10 cellular contexts compared by ENCODE assay signal in the genomic region with DNA sequence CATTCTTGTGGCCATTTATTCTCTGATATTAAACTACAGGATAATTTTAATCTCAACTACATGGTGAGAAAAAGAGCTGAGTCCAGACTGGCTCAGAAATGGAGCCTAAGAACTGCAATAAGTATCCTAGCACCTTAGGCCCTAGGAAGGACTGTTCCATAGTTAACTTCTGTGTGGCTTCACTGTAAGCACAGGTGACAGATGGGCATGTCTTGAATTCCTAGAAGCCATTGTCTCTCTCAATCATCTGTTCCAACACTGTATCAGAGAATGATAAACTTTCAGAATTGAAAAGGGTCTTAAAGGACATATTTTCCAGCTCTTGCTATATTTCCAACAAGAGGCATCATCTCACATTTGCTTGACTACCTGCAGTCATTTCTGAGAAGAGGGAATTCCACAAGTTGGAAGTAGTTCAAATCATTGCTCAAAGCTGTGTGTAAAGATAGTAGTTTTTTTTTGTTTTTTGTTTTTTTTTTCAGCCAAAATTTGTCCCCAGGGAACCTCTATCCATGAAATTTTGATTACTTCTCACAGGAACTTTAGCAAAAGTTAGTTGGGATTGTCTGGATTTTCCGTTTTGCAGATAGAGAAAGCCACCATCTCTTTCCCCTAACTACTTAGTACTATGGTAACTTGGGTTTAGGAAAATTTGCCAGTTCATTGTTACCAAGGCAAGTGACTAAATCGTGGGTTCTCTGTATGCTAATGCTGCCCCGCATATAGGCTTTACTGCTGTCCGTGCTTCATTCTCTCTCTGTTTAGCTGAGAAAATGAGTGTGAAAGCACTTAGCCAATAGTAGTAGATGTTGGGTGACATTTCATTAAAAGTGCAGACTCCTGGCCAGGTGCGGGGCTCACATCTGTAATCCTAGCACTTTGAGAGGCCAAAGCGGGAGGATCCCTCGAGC. TPM values are rescaled to one million over a fixed set of nuclear protein-coding genes. Genes with fewer than 3 reads are reported as not detected.
DNase-seq lines count a peak whose midpoint lies in the region; ATAC-seq and TF ChIP-seq lines count a peak whose summit lies in the region.
"Had no signal": no experiment of that assay in that cellular context is flagged by ENCODE, and none has a peak within 500 bp of the region (broad histone marks: within the 10 kb centered on the region; RNA-seq: fewer than 3 reads in every experiment).

No MANE protein-coding gene starts in this region.

- no peak overlapping the region for H3K23ac ChIP-seq in mesendoderm (ENCODE audit: low read length)

- H3K18ac ChIP-seq in mesendoderm (ENCODE audit: low read length): no peak overlapping the region

- WGBS in mesendoderm (ENCODE audit: extremely low coverage, insufficient coverage, low lambda C conversion rate): no CpG with 5 or more reads among the region's 7 CpGs

- H4K5ac ChIP-seq in mesendoderm (ENCODE audit: low read length): no peak overlapping the region

- H3K9me3 Mint-ChIP-seq in activated T-helper 1 cell treated with anti-CD3 and anti-CD28 coated beads, Interleukin-12 subunit alpha, Interleukin-12 subunit beta, Interleukin-2, Interleukin-4 antibody, amounts not matched to agents 30 ng/mL and 10 ng/mL and 1 ng/mL, durations not matched to agents 14 hours and 24 hours and 36 hours: no peaks in the 10 kb centered on the region
- no peaks in the 10 kb centered on the region for H3K9me3 Mint-ChIP-seq in mesothelial cell of epicardium

- no peak overlapping the region for H4K8ac ChIP-seq in mesendoderm (ENCODE audit: low read depth, low read length)

- H3K4me1 Mint-ChIP-seq in activated T-helper 1 cell treated with anti-CD3 and anti-CD28 coated beads, Interleukin-12 subunit alpha, Interleukin-12 subunit beta, Interleukin-2, Interleukin-4 antibody, amounts not matched to agents 30 ng/mL and 10 ng/mL and 1 ng/mL, durations not matched to agents 14 hours and 24 hours and 36 hours (ENCODE audit: low read depth): peaks cover 68% of the 10 kb centered on the region
- no peaks in the 10 kb centered on the region for H3K4me1 Mint-ChIP-seq in mesothelial cell of epicardium

- ATAC-seq in GM21390 (IDR thresholded peaks at IDR 0.05; ENCODE audit: unreplicated experiment) (peak; percentile 6), HG03469 (IDR thresholded peaks at IDR 0.05; ENCODE audit: unreplicated experiment) (no peak), GM19455 (IDR thresholded peaks at IDR 0.05; ENCODE audit: unreplicated experiment) (no peak)

- H3K27me3 Mint-ChIP-seq in activated T-helper 1 cell treated with anti-CD3 and anti-CD28 coated beads, Interleukin-12 subunit alpha, Interleukin-12 subunit beta, Interleukin-2, Interleukin-4 antibody, amounts not matched to agents 30 ng/mL and 10 ng/mL and 1 ng/mL, durations not matched to agents 14 hours and 24 hours and 36 hours (ENCODE audit: insufficient read depth): no peaks in the 10 kb centered on the region
- H3K27me3 Mint-ChIP-seq in mesothelial cell of epicardium (ENCODE audit: low read depth): no peaks in the 10 kb centered on the region

- no peak overlapping the region for H3K4me3 Mint-ChIP-seq in activated T-helper 1 cell treated with anti-CD3 and anti-CD28 coated beads, Interleukin-12 subunit alpha, Interleukin-12 subunit beta, Interleukin-2, Interleukin-4 antibody, amounts not matched to agents 30 ng/mL and 10 ng/mL and 1 ng/mL, durations not matched to agents 14 hours and 24 hours and 36 hours
- no peak overlapping the region for H3K4me3 Mint-ChIP-seq in mesothelial cell of epicardium

- no peaks in the 10 kb centered on the region for H3K9me3 ChIP-seq in BLaER1
- H3K9me3 ChIP-seq: uterus had no signal

- H3K4me3 ChIP-seq in BLaER1 (no peak overlapping the region), mesendoderm (ENCODE audit: low read length) (no peak overlapping the region)
- H3K4me3 ChIP-seq: lung, uterus had no signal

- H2BK120ac ChIP-seq in mesendoderm (ENCODE audit: low read depth, low read length): no peak overlapping the region

- peaks cover 2% of the 10 kb centered on the region for H3K79me1 ChIP-seq in mesendoderm (ENCODE audit: low read length)

- H3K4ac ChIP-seq in mesendoderm (ENCODE audit: low read depth, low read length): no peak overlapping the region

- H3K36me3 Mint-ChIP-seq in activated T-helper 1 cell treated with anti-CD3 and anti-CD28 coated beads, Interleukin-12 subunit alpha, Interleukin-12 subunit beta, Interleukin-2, Interleukin-4 antibody, amounts not matched to agents 30 ng/mL and 10 ng/mL and 1 ng/mL, durations not matched to agents 14 hours and 24 hours and 36 hours (ENCODE audit: low read depth): peaks cover 47% of the 10 kb centered on the region
- peaks cover 11% of the 10 kb centered on the region for H3K36me3 Mint-ChIP-seq in mesothelial cell of epicardium

- no peak overlapping the region for H2BK5ac ChIP-seq in mesendoderm (ENCODE audit: low read length)

- no peak overlapping the region for H2AK5ac ChIP-seq in mesendoderm (ENCODE audit: low read length)

- no peak for TF ChIP-seq CTCF in mesothelial cell of epicardium (IDR thresholded peaks at IDR 0.05; ENCODE audit: unreplicated experiment)

- H3K27me3 ChIP-seq in BLaER1: no peaks in the 10 kb centered on the region
- no peaks in the 10 kb centered on the region for H3K27me3 ChIP-seq in mesendoderm (ENCODE audit: insufficient read depth, low read length, poor library complexity)
- H3K27me3 ChIP-seq: uterus had no signal

- no peaks in the 10 kb centered on the region for H4K20me1 ChIP-seq in BLaER1

- peaks cover 58% of the 10 kb centered on the region for H3K4me1 ChIP-seq in BLaER1
- no peaks in the 10 kb centered on the region for H3K4me1 ChIP-seq in mesendoderm (ENCODE audit: control insufficient read depth, low read depth, low read length)

- peak overlapping the region; percentile 61 for H3K27ac ChIP-seq in BLaER1
- no peak overlapping the region for H3K27ac ChIP-seq in mesendoderm (ENCODE audit: low read depth, low read length)
- H3K27ac ChIP-seq: uterus had no signal

- DNase-seq in activated T-helper 1 cell treated with anti-CD3 and anti-CD28 coated beads, Interleukin-12 subunit alpha, Interleukin-12 subunit beta, Interleukin-2, Interleukin-4 antibody, amounts not matched to agents 30 ng/mL and 10 ng/mL and 1 ng/mL, durations not matched to agents 14 hours and 24 hours and 36 hours (ENCODE audit: low spot score): no peak
- DNase-seq in mesendoderm (peak; percentile 35), HPDE6-E6E7 (ENCODE audit: extremely low spot score) (no peak), mesothelial cell of epicardium (ENCODE audit: low spot score in 2 of 2, unreplicated experiment in 2 of 2) (no peak)
- DNase-seq: uterus had no signal

- H3K56ac ChIP-seq in mesendoderm (ENCODE audit: low read length): no peak overlapping the region

- peak overlapping the region; percentile 73 for H3K27ac Mint-ChIP-seq in activated T-helper 1 cell treated with anti-CD3 and anti-CD28 coated beads, Interleukin-12 subunit alpha, Interleukin-12 subunit beta, Interleukin-2, Interleukin-4 antibody, amounts not matched to agents 30 ng/mL and 10 ng/mL and 1 ng/mL, durations not matched to agents 14 hours and 24 hours and 36 hours
- no peak overlapping the region for H3K27ac Mint-ChIP-seq in mesothelial cell of epicardium

- H3K4me2 ChIP-seq in BLaER1 (peak overlapping the region; percentile 57), mesendoderm (ENCODE audit: low read length) (no peak overlapping the region)

- no peaks in the 10 kb centered on the region for H3K79me2 ChIP-seq in mesendoderm (ENCODE audit: control insufficient read depth, insufficient read depth, low read length)

- peaks cover 20% of the 10 kb centered on the region for H3K36me3 ChIP-seq in BLaER1
- H3K36me3 ChIP-seq in mesendoderm (ENCODE audit: control insufficient read depth, insufficient read depth, low read length): no peaks in the 10 kb centered on the region
- H3K36me3 ChIP-seq: uterus had no signal

- peak overlapping the region; percentile 46 for H3K9ac ChIP-seq in BLaER1
- H3K9ac ChIP-seq in mesendoderm (ENCODE audit: low read length): no peak overlapping the region

- H2BK15ac ChIP-seq in mesendoderm (replicated peaks; ENCODE audit: low read depth): no peak overlapping the region

- intact Hi-C loops in activated T-helper 1 cell treated with anti-CD3 and anti-CD28 coated beads, Interleukin-12 subunit alpha, Interleukin-12 subunit beta, Interleukin-2, Interleukin-4 antibody, amounts not matched to agents 30 ng/mL and 10 ng/mL and 1 ng/mL, durations not matched to agents 14 hours and 24 hours and 36 hours (cut with micrococcal nuclease): loop anchor here (1.0 kb wide), 1 partner anchor 9 kb away; no protein-coding TSS in a partner anchor

RNA-seq across cellular contexts. Expression of a gene that starts 47.2 kb away (rescaled TPM):
- 0.49 and 0.51 TPM in 2 replicates for total RNA-seq in activated T-helper 1 cell treated with anti-CD3 and anti-CD28 coated beads, Interleukin-12 subunit alpha, Interleukin-12 subunit beta, Interleukin-2, Interleukin-4 antibody, amounts not matched to agents 30 ng/mL and 10 ng/mL and 1 ng/mL, durations not matched to agents 14 hours and 24 hours and 36 hours
- polyA plus RNA-seq in mesendoderm (2013, experiment 1 of 2): 1.5 TPM
- polyA plus RNA-seq in mesendoderm (2013, experiment 2 of 2): 1.6 TPM
- total RNA-seq in mesothelial cell of epicardium: 0.09 TPM in 1 of 3 replicates, not detected in the others
